Comparison of ENCODE assay signal across 34 cellular contexts in genomic region chr3:7238565-7239295, GRCh38.
"Had no signal": no experiment of that assay in that cellular context is flagged by ENCODE, and none has a peak within 500 bp of the region (broad histone marks: within the 10 kb centered on the region; RNA-seq: fewer than 3 reads in every experiment).

No MANE protein-coding gene starts in this region.

- ATAC-seq: body of pancreas, PC-3 had no signal

- H3K4me3 Mint-ChIP-seq: activated B cell treated with CpG ODN at 0.5 μM for 24 hours; activated CD4-positive, alpha-beta memory T cell treated with anti-CD3 and anti-CD28 coated beads for 36 hours; activated naive CD8-positive, alpha-beta T cell treated with anti-CD3 and anti-CD28 coated beads, Interleukin-2, amount 10 ng/mL, durations not matched to agents 7 days and 5 days; T-helper 1 cell treated with Interleukin-12 subunit alpha and Interleukin-12 subunit beta and Interleukin-4 antibody, amounts not matched to agents 30 μg/mL and 1 μg/mL, for 36 hours; T-helper 2 cell treated with Interferon-gamma antibody and Interleukin-4, amounts not matched to agents 5 μg/mL and 100 μg/mL, for 36 hours had no signal

- H3K4me1 ChIP-seq: breast epithelium, Peyer's patch, SJSA1 had no signal

- FAIRE-seq: astrocyte, TTC549 had no signal

- DNase-seq: activated B cell treated with CpG ODN at 0.5 μM for 24 hours; activated CD4-positive, alpha-beta memory T cell treated with anti-CD3 and anti-CD28 coated beads for 36 hours; activated CD4-positive, alpha-beta T cell treated with anti-CD3 and anti-CD28 coated beads for 4 hours; activated CD4-positive, alpha-beta T cell treated with anti-CD3 and anti-CD28 coated beads, Interleukin-2, amount 50 U/mL, for 1 hour; activated CD4-positive, CD25-positive, alpha-beta regulatory T cell treated with anti-CD3 and anti-CD28 coated beads, Interleukin-2, amount 50 U/mL, for 72 hours; activated effector memory CD4-positive, alpha-beta T cell treated with anti-CD3 and anti-CD28 coated beads, Interleukin-2, amount 50 U/mL, for 16 hours; activated naive CD4-positive, alpha-beta T cell; activated naive CD4-positive, alpha-beta T cell treated with anti-CD3 and anti-CD28 coated beads, Interleukin-2, amount 50 U/mL, for 16 hours; activated naive CD8-positive, alpha-beta T cell treated with anti-CD3 and anti-CD28 coated beads, Interleukin-2, amount 10 ng/mL, durations not matched to agents 7 days and 5 days; activated T-cell treated with anti-CD3 and anti-CD28 coated beads for 4 hours; activated T-cell treated with anti-CD3 and anti-CD28 coated beads, Interleukin-2, amount 50 U/mL, for 48 hours; body of pancreas; Kasumi-1; KG1; MG63; NCI-H1048; NCI-H1436 treated with DMSO at 0.1 percent for 48 hours; NCI-H1694 treated with DMSO at 0.1 percent for 48 hours; NCI-H2029; NCI-H345; NCI-H524 treated with DMSO at 0.1 percent for 48 hours; NCI-H748 treated with DMSO at 0.1 percent for 48 hours; NK-92 treated with Interleukin-12 subunit alpha and Interleukin-12 subunit beta, amount 100 ng/mL, for 24 hours; PC-3; Peyer's patch; RPMI8226; SHP77 treated with DMSO at 0.1 percent for 48 hours; SK-N-SH had no signal

- H3K4me3 ChIP-seq: body of pancreas, breast epithelium, MG63, Peyer's patch, SJSA1 had no signal

- H3K27me3 ChIP-seq: body of pancreas, breast epithelium, MG63, Peyer's patch, SJSA1 had no signal

- H3K36me3 Mint-ChIP-seq: activated CD4-positive, alpha-beta memory T cell treated with anti-CD3 and anti-CD28 coated beads for 36 hours; activated naive CD8-positive, alpha-beta T cell treated with anti-CD3 and anti-CD28 coated beads, Interleukin-2, amount 10 ng/mL, durations not matched to agents 7 days and 5 days had no signal

- H3K9ac ChIP-seq: SK-N-SH had no signal

- H3K27me3 Mint-ChIP-seq: activated B cell treated with CpG ODN at 0.5 μM for 24 hours; activated CD4-positive, alpha-beta memory T cell treated with anti-CD3 and anti-CD28 coated beads for 36 hours; activated naive CD8-positive, alpha-beta T cell treated with anti-CD3 and anti-CD28 coated beads, Interleukin-2, amount 10 ng/mL, durations not matched to agents 7 days and 5 days had no signal

- H3K36me3 ChIP-seq: breast epithelium, MG63, Peyer's patch, SJSA1 had no signal

- H3K4me1 Mint-ChIP-seq: activated B cell treated with CpG ODN at 0.5 μM for 24 hours; activated naive CD8-positive, alpha-beta T cell treated with anti-CD3 and anti-CD28 coated beads, Interleukin-2, amount 10 ng/mL, durations not matched to agents 7 days and 5 days had no signal

- H3K9me3 ChIP-seq: body of pancreas, breast epithelium, MG63, Peyer's patch, SJSA1, SK-N-SH had no signal

- H3K4me2 ChIP-seq: SK-N-SH had no signal

- H3K27ac Mint-ChIP-seq: activated B cell treated with CpG ODN at 0.5 μM for 24 hours; activated CD4-positive, alpha-beta memory T cell treated with anti-CD3 and anti-CD28 coated beads for 36 hours; activated naive CD8-positive, alpha-beta T cell treated with anti-CD3 and anti-CD28 coated beads, Interleukin-2, amount 10 ng/mL, durations not matched to agents 7 days and 5 days; T-helper 1 cell treated with Interleukin-12 subunit alpha and Interleukin-12 subunit beta and Interleukin-4 antibody, amounts not matched to agents 30 μg/mL and 1 μg/mL, for 36 hours; T-helper 2 cell treated with Interferon-gamma antibody and Interleukin-4, amounts not matched to agents 5 μg/mL and 100 μg/mL, for 36 hours had no signal

- H3K27ac ChIP-seq: body of pancreas, breast epithelium, Peyer's patch, SJSA1 had no signal
